In genomic region chr7:149683191-149683590, GRCh38 we compare ENCODE assay signal across 21 cellular contexts.
DNase-seq lines count a peak whose midpoint lies in the region; ATAC-seq, FAIRE-seq and TF ChIP-seq lines count a peak whose summit lies in the region.
"Had no signal": no experiment of that assay in that cellular context is flagged by ENCODE, and none has a peak within 500 bp of the region (broad histone marks: within the 10 kb centered on the region; RNA-seq: fewer than 3 reads in every experiment).

No MANE protein-coding gene starts in this region.

- peaks cover 3% of the 10 kb centered on the region; the same call in 1 of the 3 replicates for H3K36me3 Mint-ChIP-seq in GM23338 (ENCODE audit: low read depth)
- no peaks in the 10 kb centered on the region for H3K36me3 Mint-ChIP-seq in astrocyte (ENCODE audit: low read depth, unreplicated experiment)
- H3K36me3 Mint-ChIP-seq: CD4-positive, alpha-beta memory T cell had no signal

- DNase-seq in AG10803 (ENCODE audit: low read depth), result peak; percentile 17
- DNase-seq in GM23338 (ENCODE audit: low spot score), result no peak
- no peak for DNase-seq in astrocyte (ENCODE audit: low read depth)
- no peak for DNase-seq in keratinocyte (ENCODE audit: low read depth, low spot score)
- no peak for DNase-seq in activated CD4-positive, alpha-beta T cell treated with anti-CD3 and anti-CD28 coated beads, Interleukin-2, amount 50 U/mL, for 1 hour
- DNase-seq in NCI-H187 (lab: John Stamatoyannopoulos, UW), result no peak
- DNase-seq: AML-193; BE2C; C1 segment of cervical spinal cord; Calu3; CD4-positive, alpha-beta memory T cell; COR-L47; DND-41; H7; HFFc6 had no signal

- no peaks in the 10 kb centered on the region; the same call in 1 of the 2 replicates for H3K9me2 ChIP-seq in GM23338 (ENCODE audit: insufficient read depth)

- TF ChIP-seq CTCF in AG10803 (conservative IDR thresholded peaks at IDR 0.05; ENCODE audit: low read length) (no peak), GM23338 (conservative IDR thresholded peaks at IDR 0.05; ENCODE audit: low read depth in 2 of 2) (no peak), astrocyte (IDR thresholded peaks at IDR 0.05; ENCODE audit: insufficient read depth, low read depth, low read length) (no peak), keratinocyte (optimal IDR thresholded peaks at IDR 0.05 in 1 of 3, IDR thresholded peaks at IDR 0.05 in 1 of 3, conservative IDR thresholded peaks at IDR 0.05 in 1 of 3; ENCODE audit: extremely low read depth in 1 of 3, insufficient read depth in 2 of 3, low read length in 3 of 3) (no peak)

- H3K36me3 ChIP-seq in GM23338 (ENCODE audit: insufficient read depth) (no peaks in the 10 kb centered on the region), astrocyte (ENCODE audit: insufficient read depth, low read length) (no peaks in the 10 kb centered on the region), keratinocyte (ENCODE audit: control insufficient read depth in 2 of 2, extremely low read depth in 1 of 2, insufficient read depth in 2 of 2, low read length in 2 of 2) (no peaks in the 10 kb centered on the region)
- H3K36me3 ChIP-seq: BE2C had no signal

- dilution Hi-C loops in keratinocyte (cut with MboI; ENCODE audit: extremely low pct_ligation_motif_present, low sequenced_read_pairs), result no loop called here

- H3K9me3 ChIP-seq in astrocyte (ENCODE audit: insufficient read depth, low read depth, low read length), result no peaks in the 10 kb centered on the region
- H3K9me3 ChIP-seq in keratinocyte (ENCODE audit: control insufficient read depth, low read depth, low read length), result no peaks in the 10 kb centered on the region
- H3K9me3 ChIP-seq: BE2C had no signal

- H3K4me1 Mint-ChIP-seq in GM23338 (peaks cover 46% of the 10 kb centered on the region), astrocyte (ENCODE audit: low read depth, unreplicated experiment) (peaks cover 27% of the 10 kb centered on the region)
- H3K4me1 Mint-ChIP-seq: CD4-positive, alpha-beta memory T cell had no signal

- H3K4me3 Mint-ChIP-seq in GM23338, result no peak overlapping the region
- H3K4me3 Mint-ChIP-seq in astrocyte (ENCODE audit: unreplicated experiment), result no peak overlapping the region
- H3K4me3 Mint-ChIP-seq: CD4-positive, alpha-beta memory T cell; HFFc6 had no signal

- H3K27me3 Mint-ChIP-seq in GM23338 (ENCODE audit: insufficient read depth, low read depth, poor library complexity) (no peaks in the 10 kb centered on the region), astrocyte (ENCODE audit: low read depth, unreplicated experiment) (peaks cover 5% of the 10 kb centered on the region)

- FAIRE-seq in astrocyte (lab: Jason Lieb, UNC) (peak; percentile 20), keratinocyte (lab: Jason Lieb, UNC) (peak; percentile 20)
- FAIRE-seq: GM12878, GM19239, H1 had no signal

- H3K9ac ChIP-seq in astrocyte (ENCODE audit: low read length) (no peak overlapping the region), keratinocyte (ENCODE audit: control insufficient read depth, extremely low read depth, insufficient read depth, low read length) (no peak overlapping the region)

- H2AFZ ChIP-seq in GM23338 (no peak overlapping the region), astrocyte (ENCODE audit: low read depth, low read length) (no peak overlapping the region), keratinocyte (ENCODE audit: control insufficient read depth, low read length) (no peak overlapping the region)

- no peak overlapping the region for H3K27ac Mint-ChIP-seq in GM23338
- H3K27ac Mint-ChIP-seq in astrocyte (ENCODE audit: unreplicated experiment), result no peak overlapping the region
- H3K27ac Mint-ChIP-seq: CD4-positive, alpha-beta memory T cell; HFFc6 had no signal

- H3K4me3 ChIP-seq in AG10803 (ENCODE audit: low read length) (no peak overlapping the region), GM23338 (no peak overlapping the region), astrocyte (ENCODE audit: insufficient read depth, low read depth, low read length) (no peak overlapping the region), keratinocyte (ENCODE audit: control insufficient read depth in 2 of 3, extremely low read depth in 1 of 3, insufficient read depth in 2 of 3, low read depth in 1 of 3, low read length in 3 of 3) (no peak overlapping the region)
- H3K4me3 ChIP-seq: GM12878 had no signal

- H3K9me3 Mint-ChIP-seq in GM23338 (no peaks in the 10 kb centered on the region; the same call in 2 of the 3 replicates), astrocyte (ENCODE audit: unreplicated experiment) (peaks cover 7% of the 10 kb centered on the region)
- H3K9me3 Mint-ChIP-seq: HFFc6 had no signal

- H3K27me3 ChIP-seq in GM23338 (ENCODE audit: insufficient read depth), result no peaks in the 10 kb centered on the region
- H3K27me3 ChIP-seq in astrocyte (ENCODE audit: insufficient read depth, low read length), result no peaks in the 10 kb centered on the region
- no peaks in the 10 kb centered on the region for H3K27me3 ChIP-seq in keratinocyte (ENCODE audit: control insufficient read depth, extremely low read depth, insufficient read depth, low read length)

- H3K79me2 ChIP-seq in GM23338 (replicated peaks; ENCODE audit: insufficient read depth), result no peaks in the 10 kb centered on the region
- no peaks in the 10 kb centered on the region for H3K79me2 ChIP-seq in astrocyte (ENCODE audit: insufficient read depth, low read length)
- no peaks in the 10 kb centered on the region for H3K79me2 ChIP-seq in keratinocyte (ENCODE audit: control insufficient read depth, insufficient read depth, low read length)

- H3K27ac ChIP-seq in GM23338 (ENCODE audit: low read depth) (no peak overlapping the region), astrocyte (ENCODE audit: low read depth, low read length) (no peak overlapping the region), keratinocyte (ENCODE audit: control insufficient read depth, insufficient read depth, low read length) (no peak overlapping the region)
- H3K27ac ChIP-seq: 22Rv1 had no signal

- no peaks in the 10 kb centered on the region for H3F3A ChIP-seq in GM23338 (replicated peaks; ENCODE audit: low read depth)

- H3K9me1 ChIP-seq in keratinocyte (ENCODE audit: control insufficient read depth, extremely low read depth, insufficient read depth, low read length), result no peaks in the 10 kb centered on the region

- no peak for ATAC-seq in GM23338
- no peak for ATAC-seq in GM21360 (IDR thresholded peaks at IDR 0.05; ENCODE audit: unreplicated experiment)
- ATAC-seq: GM12878, HCT116 had no signal

- H3K4me1 ChIP-seq in GM23338 (ENCODE audit: insufficient read depth) (peaks cover 51% of the 10 kb centered on the region), astrocyte (ENCODE audit: insufficient read depth, low read length) (no peaks in the 10 kb centered on the region), keratinocyte (ENCODE audit: control insufficient read depth, extremely low read depth, insufficient read depth, low read length) (no peaks in the 10 kb centered on the region)
- H3K4me1 ChIP-seq: BE2C had no signal

- H4K20me1 ChIP-seq in GM23338 (replicated peaks; ENCODE audit: insufficient read depth) (no peaks in the 10 kb centered on the region), astrocyte (ENCODE audit: insufficient read depth, low read length) (no peaks in the 10 kb centered on the region), keratinocyte (ENCODE audit: control insufficient read depth, extremely low read depth, insufficient read depth, low read length) (no peaks in the 10 kb centered on the region)

- peak overlapping the region; percentile 37; the same call in 1 of the 2 replicates for H3K4me2 ChIP-seq in GM23338
- H3K4me2 ChIP-seq in astrocyte (ENCODE audit: low read length), result no peak overlapping the region
- H3K4me2 ChIP-seq in keratinocyte (ENCODE audit: control insufficient read depth, extremely low read depth, insufficient read depth, low read depth, low read length), result no peak overlapping the region

TF ChIP-seq in GM23338, 12 proteins besides CTCF, POLR2A, EP300 and RAD21 (continues in another document):
- TF ChIP-seq ZNF331 (CRISPR knock-in tag; IDR thresholded peaks at IDR 0.05; ENCODE audit: low read depth) (no peak), STAT1 (IDR thresholded peaks at IDR 0.05; ENCODE audit: unreplicated experiment) (no peak), POLR2AphosphoS5 (IDR thresholded peaks at IDR 0.05; ENCODE audit: low read depth) (no peak), ETS1 (IDR thresholded peaks at IDR 0.05) (no peak)
